In genomic region chr16:3654249-3654991, GRCh38 we compare ENCODE assay signal across 8 cellular contexts. TPM values are rescaled to one million over a fixed set of nuclear protein-coding genes. Genes with fewer than 3 reads are reported as not detected.
DNase-seq lines count a peak whose midpoint lies in the region; ATAC-seq, FAIRE-seq and TF ChIP-seq lines count a peak whose summit lies in the region.

A gene with protein sequence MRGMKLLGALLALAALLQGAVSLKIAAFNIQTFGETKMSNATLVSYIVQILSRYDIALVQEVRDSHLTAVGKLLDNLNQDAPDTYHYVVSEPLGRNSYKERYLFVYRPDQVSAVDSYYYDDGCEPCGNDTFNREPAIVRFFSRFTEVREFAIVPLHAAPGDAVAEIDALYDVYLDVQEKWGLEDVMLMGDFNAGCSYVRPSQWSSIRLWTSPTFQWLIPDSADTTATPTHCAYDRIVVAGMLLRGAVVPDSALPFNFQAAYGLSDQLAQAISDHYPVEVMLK (plus strand): TSS chr16:3654691. CDS start chr16:3655374, 683 bp downstream.

- H3K27me3 Mint-ChIP-seq in GM23338 (ENCODE audit: insufficient read depth, low read depth, poor library complexity), result peaks cover 19% of the 10 kb centered on the region
- H3K27me3 Mint-ChIP-seq in activated T-helper 1 cell treated with anti-CD3 and anti-CD28 coated beads, Interleukin-12 subunit alpha, Interleukin-12 subunit beta, Interleukin-2, Interleukin-4 antibody, amounts not matched to agents 30 ng/mL and 10 ng/mL and 1 ng/mL, durations not matched to agents 14 hours and 24 hours and 36 hours (ENCODE audit: insufficient read depth), result no peaks in the 10 kb centered on the region

- no peaks in the 10 kb centered on the region for H3K9me3 Mint-ChIP-seq in GM23338
- H3K9me3 Mint-ChIP-seq in activated T-helper 1 cell treated with anti-CD3 and anti-CD28 coated beads, Interleukin-12 subunit alpha, Interleukin-12 subunit beta, Interleukin-2, Interleukin-4 antibody, amounts not matched to agents 30 ng/mL and 10 ng/mL and 1 ng/mL, durations not matched to agents 14 hours and 24 hours and 36 hours, result no peaks in the 10 kb centered on the region

- in situ Hi-C loops in Panc1 (cut with HindIII; ENCODE audit: low pct_unique_long_range_greater_than_20kb, low sequenced_read_pairs), result no loop called here

- peaks cover 19% of the 10 kb centered on the region; the same call in 1 of the 2 replicates for H3F3A ChIP-seq in GM23338 (replicated peaks; ENCODE audit: low read depth)

- TF ChIP-seq CTCF in GM23338 (conservative IDR thresholded peaks at IDR 0.05; ENCODE audit: low read depth in 2 of 2), result peak; percentile 74 to 88
- TF ChIP-seq CTCF in Panc1 (IDR thresholded peaks at IDR 0.05), result peak; percentile 87
- peak; percentile 79 for TF ChIP-seq CTCF in foreskin keratinocyte (conservative IDR thresholded peaks at IDR 0.05)
- no peak for TF ChIP-seq CTCF in omental fat pad (IDR thresholded peaks at IDR 0.05)

- H3K4me3 ChIP-seq in GM23338 (no peak within 1 kb of the TSS), Panc1 (ENCODE audit: low read depth in 2 of 2, low read length in 2 of 2) (no peak within 1 kb of the TSS)

- no peaks in the 10 kb centered on the region for H3K27me3 ChIP-seq in GM23338 (ENCODE audit: insufficient read depth)
- H3K27me3 ChIP-seq in Panc1 (ENCODE audit: control insufficient read depth, insufficient read depth, low read length), result no peaks in the 10 kb centered on the region
- H3K27me3 ChIP-seq in foreskin keratinocyte, result no peaks in the 10 kb centered on the region

- H3K36me3 Mint-ChIP-seq in GM23338 (ENCODE audit: low read depth), result peaks cover 76% of the 10 kb centered on the region
- peaks cover 27% of the 10 kb centered on the region for H3K36me3 Mint-ChIP-seq in activated T-helper 1 cell treated with anti-CD3 and anti-CD28 coated beads, Interleukin-12 subunit alpha, Interleukin-12 subunit beta, Interleukin-2, Interleukin-4 antibody, amounts not matched to agents 30 ng/mL and 10 ng/mL and 1 ng/mL, durations not matched to agents 14 hours and 24 hours and 36 hours (ENCODE audit: low read depth)

- H2AFZ ChIP-seq in GM23338, result no peak within 1 kb of the TSS

- H3K9me3 ChIP-seq in Panc1 (ENCODE audit: control insufficient read depth, insufficient read depth, low read depth, low read length), result no peaks in the 10 kb centered on the region

- H3K27ac ChIP-seq in GM23338 (ENCODE audit: low read depth), result peak within 1 kb of the TSS; percentile 74
- H3K27ac ChIP-seq in Panc1 (ENCODE audit: low read length), result no peak within 1 kb of the TSS
- no peak within 1 kb of the TSS for H3K27ac ChIP-seq in foreskin keratinocyte

- peaks cover 9% of the 10 kb centered on the region; the same call in 1 of the 2 replicates for H3K36me3 ChIP-seq in GM23338 (ENCODE audit: insufficient read depth)
- H3K36me3 ChIP-seq in Panc1 (ENCODE audit: control insufficient read depth, insufficient read depth, low read length), result peaks cover 2% of the 10 kb centered on the region; the same call in 1 of the 2 replicates

- no TSS peak for BruUV-seq in Panc1 (replicated peaks; lab: Mats Ljungman, UMichigan)

- H3K79me2 ChIP-seq in GM23338 (replicated peaks; ENCODE audit: insufficient read depth), result no peaks in the 10 kb centered on the region

- H3K9me2 ChIP-seq in GM23338 (ENCODE audit: insufficient read depth), result no peaks in the 10 kb centered on the region

- DNase-seq in Ammon's horn (ENCODE audit: low spot score), result peak; percentile 36
- DNase-seq in GM23338 (ENCODE audit: low spot score), result peak; percentile 93
- DNase-seq in Panc1 (ENCODE audit: low read depth, low spot score), result peak; percentile 39
- DNase-seq in activated T-helper 1 cell treated with anti-CD3 and anti-CD28 coated beads, Interleukin-12 subunit alpha, Interleukin-12 subunit beta, Interleukin-2, Interleukin-4 antibody, amounts not matched to agents 30 ng/mL and 10 ng/mL and 1 ng/mL, durations not matched to agents 14 hours and 24 hours and 36 hours (ENCODE audit: low spot score), result peak; percentile 28
- DNase-seq in foreskin keratinocyte, result peak; percentile 27 to 49
- DNase-seq in omental fat pad (ENCODE audit: low spot score), result no peak
- DNase-seq in urothelium cell line (ENCODE audit: low spot score), result peak; percentile 84
- no peak for DNase-seq in middle frontal gyrus (ENCODE audit: extremely low spot score, low spot score)

- H3K4me3 Mint-ChIP-seq in GM23338, result no peak within 1 kb of the TSS; the same call in 2 of the 3 replicates
- no peak within 1 kb of the TSS for H3K4me3 Mint-ChIP-seq in activated T-helper 1 cell treated with anti-CD3 and anti-CD28 coated beads, Interleukin-12 subunit alpha, Interleukin-12 subunit beta, Interleukin-2, Interleukin-4 antibody, amounts not matched to agents 30 ng/mL and 10 ng/mL and 1 ng/mL, durations not matched to agents 14 hours and 24 hours and 36 hours

- POLR2A ChIA-PET in Panc1 (lab: Charles Lee), result no interaction called here

- peak; percentile 48 for FAIRE-seq in urothelium cell line (lab: Jason Lieb, UNC)

- H3K27ac Mint-ChIP-seq in GM23338, result peak within 1 kb of the TSS; percentile 88
- no peak within 1 kb of the TSS for H3K27ac Mint-ChIP-seq in activated T-helper 1 cell treated with anti-CD3 and anti-CD28 coated beads, Interleukin-12 subunit alpha, Interleukin-12 subunit beta, Interleukin-2, Interleukin-4 antibody, amounts not matched to agents 30 ng/mL and 10 ng/mL and 1 ng/mL, durations not matched to agents 14 hours and 24 hours and 36 hours

- peaks cover 7% of the 10 kb centered on the region for H3K4me1 ChIP-seq in GM23338 (ENCODE audit: insufficient read depth)
- H3K4me1 ChIP-seq in Panc1 (ENCODE audit: control insufficient read depth, insufficient read depth, low read length), result peaks cover 17% of the 10 kb centered on the region
- no peaks in the 10 kb centered on the region for H3K4me1 ChIP-seq in foreskin keratinocyte

- H3K4me2 ChIP-seq in GM23338, result no peak within 1 kb of the TSS

- peaks cover 30% of the 10 kb centered on the region; the same call in 2 of the 3 replicates for H3K4me1 Mint-ChIP-seq in GM23338
- peaks cover 6% of the 10 kb centered on the region for H3K4me1 Mint-ChIP-seq in activated T-helper 1 cell treated with anti-CD3 and anti-CD28 coated beads, Interleukin-12 subunit alpha, Interleukin-12 subunit beta, Interleukin-2, Interleukin-4 antibody, amounts not matched to agents 30 ng/mL and 10 ng/mL and 1 ng/mL, durations not matched to agents 14 hours and 24 hours and 36 hours (ENCODE audit: low read depth)

- peak; percentile 83 for ATAC-seq in GM23338
- ATAC-seq in Panc1, result peak; percentile 74
- peak; percentile 73 for ATAC-seq in foreskin keratinocyte
- ATAC-seq in omental fat pad (ENCODE audit: low FRiP score), result no peak

- no peaks in the 10 kb centered on the region; the same call in none of the 2 replicates for H4K20me1 ChIP-seq in GM23338 (replicated peaks; ENCODE audit: insufficient read depth)

- CTCF ChIA-PET in Panc1 (lab: Charles Lee), result interaction anchor here (0.6 kb wide), 1 partner anchor 17 kb away, joined by 3 read pairs; no protein-coding TSS in a partner anchor

- intact Hi-C loops in Panc1 (cut with micrococcal nuclease; ENCODE audit: unreplicated experiment), result no loop called here
- intact Hi-C loops in activated T-helper 1 cell treated with anti-CD3 and anti-CD28 coated beads, Interleukin-12 subunit alpha, Interleukin-12 subunit beta, Interleukin-2, Interleukin-4 antibody, amounts not matched to agents 30 ng/mL and 10 ng/mL and 1 ng/mL, durations not matched to agents 14 hours and 24 hours and 36 hours (cut with micrococcal nuclease), result no loop called here

TF ChIP-seq in GM23338, 12 proteins besides CTCF, POLR2A, EP300 and RAD21:
- TF ChIP-seq ZNF331 (CRISPR knock-in tag; IDR thresholded peaks at IDR 0.05; ENCODE audit: low read depth) (no peak), ZNF114 (CRISPR knock-in tag; IDR thresholded peaks at IDR 0.05) (no peak), POLR2AphosphoS5 (IDR thresholded peaks at IDR 0.05; ENCODE audit: low read depth) (no peak; the same call in none of the 2 replicates)
- TF ChIP-seq, protein P1, sequence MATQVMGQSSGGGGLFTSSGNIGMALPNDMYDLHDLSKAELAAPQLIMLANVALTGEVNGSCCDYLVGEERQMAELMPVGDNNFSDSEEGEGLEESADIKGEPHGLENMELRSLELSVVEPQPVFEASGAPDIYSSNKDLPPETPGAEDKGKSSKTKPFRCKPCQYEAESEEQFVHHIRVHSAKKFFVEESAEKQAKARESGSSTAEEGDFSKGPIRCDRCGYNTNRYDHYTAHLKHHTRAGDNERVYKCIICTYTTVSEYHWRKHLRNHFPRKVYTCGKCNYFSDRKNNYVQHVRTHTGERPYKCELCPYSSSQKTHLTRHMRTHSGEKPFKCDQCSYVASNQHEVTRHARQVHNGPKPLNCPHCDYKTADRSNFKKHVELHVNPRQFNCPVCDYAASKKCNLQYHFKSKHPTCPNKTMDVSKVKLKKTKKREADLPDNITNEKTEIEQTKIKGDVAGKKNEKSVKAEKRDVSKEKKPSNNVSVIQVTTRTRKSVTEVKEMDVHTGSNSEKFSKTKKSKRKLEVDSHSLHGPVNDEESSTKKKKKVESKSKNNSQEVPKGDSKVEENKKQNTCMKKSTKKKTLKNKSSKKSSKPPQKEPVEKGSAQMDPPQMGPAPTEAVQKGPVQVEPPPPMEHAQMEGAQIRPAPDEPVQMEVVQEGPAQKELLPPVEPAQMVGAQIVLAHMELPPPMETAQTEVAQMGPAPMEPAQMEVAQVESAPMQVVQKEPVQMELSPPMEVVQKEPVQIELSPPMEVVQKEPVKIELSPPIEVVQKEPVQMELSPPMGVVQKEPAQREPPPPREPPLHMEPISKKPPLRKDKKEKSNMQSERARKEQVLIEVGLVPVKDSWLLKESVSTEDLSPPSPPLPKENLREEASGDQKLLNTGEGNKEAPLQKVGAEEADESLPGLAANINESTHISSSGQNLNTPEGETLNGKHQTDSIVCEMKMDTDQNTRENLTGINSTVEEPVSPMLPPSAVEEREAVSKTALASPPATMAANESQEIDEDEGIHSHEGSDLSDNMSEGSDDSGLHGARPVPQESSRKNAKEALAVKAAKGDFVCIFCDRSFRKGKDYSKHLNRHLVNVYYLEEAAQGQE (IDR thresholded peaks at IDR 0.05; ENCODE audit: unreplicated experiment), result no peak

RNA-seq across cellular contexts. Expression of the gene that starts here (rescaled TPM):
- total RNA-seq in GM23338 (2014; rRNA removed; shearing (Covaris generic)), result 23.0 and 24.0 TPM in 2 replicates
- polyA plus RNA-seq in GM23338 (2016; fragmentation: Nextera tagmentation; extraction: Ambion mirVana), result 7.9 TPM in 2 replicates
- 21.1 TPM for total RNA-seq in Panc1 (2021; ENCODE audit: unreplicated experiment)
- polyA plus RNA-seq in Panc1 (2012; ENCODE audit: insufficient read length), result 24.7 TPM
- total RNA-seq in activated T-helper 1 cell treated with anti-CD3 and anti-CD28 coated beads, Interleukin-12 subunit alpha, Interleukin-12 subunit beta, Interleukin-2, Interleukin-4 antibody, amounts not matched to agents 30 ng/mL and 10 ng/mL and 1 ng/mL, durations not matched to agents 14 hours and 24 hours and 36 hours, result 10.0 and 12.5 TPM in 2 replicates
- 5.4 and 5.6 TPM in 2 replicates for total RNA-seq in foreskin keratinocyte
- polyA plus RNA-seq in foreskin keratinocyte, result 2.9 and 3.7 TPM in 2 replicates
- 10 to 100 TPM in 3 of 4 donors, 1 to 10 TPM in 1; 4.6 to 14.8 (median 12.3) TPM for total RNA-seq in omental fat pad

Comparison
In these comparisons a context has a peak if more than half of its experiments do, and no peak if none do; other contexts are left out.
1. DNase-seq: peak in Ammon's horn (single experiment), GM23338 (single experiment), Panc1 (single experiment), activated T-helper 1 cell treated with anti-CD3 and anti-CD28 coated beads, Interleukin-12 subunit alpha, Interleukin-12 subunit beta, Interleukin-2, Interleukin-4 antibody, amounts not matched to agents 30 ng/mL and 10 ng/mL and 1 ng/mL, durations not matched to agents 14 hours and 24 hours and 36 hours (single experiment), foreskin keratinocyte (2 of 2) and urothelium cell line (single experiment); none in omental fat pad (single experiment) and middle frontal gyrus (single experiment).
2. CTCF ChIP-seq: peak in GM23338 (2 of 2), Panc1 (single experiment) and foreskin keratinocyte (single experiment); none in omental fat pad (0 of 3).